9 cellular contexts compared by ENCODE assay signal in the genomic region with DNA sequence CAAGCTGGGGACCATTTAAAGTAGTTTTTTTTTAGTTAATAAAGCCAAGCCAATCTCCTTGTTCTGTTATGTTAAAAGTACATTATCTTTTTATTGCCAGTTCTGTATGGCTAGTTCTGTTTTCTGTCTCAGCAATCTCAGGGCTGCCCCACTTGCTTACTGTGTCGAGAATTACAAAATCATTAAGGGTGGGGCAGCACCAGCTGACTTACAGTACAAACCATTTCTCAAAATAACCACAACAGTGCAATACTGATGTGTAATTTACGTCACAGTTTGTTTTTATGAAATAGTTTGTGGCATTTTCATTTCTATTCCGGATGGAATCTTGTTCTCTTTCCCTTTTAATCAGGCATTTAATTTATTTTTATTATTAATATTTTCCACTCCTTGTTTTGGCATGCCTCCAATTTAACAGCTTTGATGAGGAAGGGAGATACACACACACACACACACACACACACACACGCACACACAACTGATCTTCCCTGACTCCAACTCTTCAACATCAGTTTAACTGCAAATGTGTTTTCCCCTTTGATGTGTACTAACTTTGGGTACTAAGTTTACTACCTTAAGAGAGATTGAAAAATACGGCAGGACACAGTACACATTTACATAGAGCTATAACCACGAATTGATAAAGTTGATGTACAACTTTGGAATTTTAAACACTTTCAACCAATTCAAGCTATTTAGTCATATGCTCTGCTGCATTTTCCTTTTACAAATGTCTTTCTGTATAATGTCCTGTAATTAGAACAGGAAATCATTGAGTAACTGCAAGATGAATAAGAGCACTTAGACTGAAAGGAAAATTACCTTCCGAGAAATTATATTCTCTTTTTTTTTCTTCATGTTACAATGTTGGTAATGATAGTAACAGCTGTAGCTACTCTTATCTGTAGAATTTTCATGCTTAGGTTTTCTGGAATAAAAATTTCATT.
A peak's percentile ranks its signal among the peaks of the same experiment; 100 is the strongest.
DNase-seq lines count a peak whose midpoint lies in the region; ATAC-seq, FAIRE-seq and TF ChIP-seq lines count a peak whose summit lies in the region.
"Had no signal": no experiment of that assay in that cellular context is flagged by ENCODE, and none has a peak within 500 bp of the region (broad histone marks: within the 10 kb centered on the region; RNA-seq: fewer than 3 reads in every experiment).

No MANE protein-coding gene starts in this region.

- H3K27me3 Mint-ChIP-seq in astrocyte (ENCODE audit: low read depth, unreplicated experiment) = no peaks in the 10 kb centered on the region

- no peak overlapping the region for H3K4me3 Mint-ChIP-seq in astrocyte (ENCODE audit: unreplicated experiment)
- H3K4me3 Mint-ChIP-seq in stimulated activated effector memory CD8-positive, alpha-beta T cell treated with anti-CD3 and anti-CD28 coated beads, Interleukin-12 subunit alpha, Interleukin-12 subunit beta, amount 100 ng/mL, for 72 hours = peak overlapping the region; percentile 67

- FAIRE-seq in astrocyte (lab: Jason Lieb, UNC) = no peak

- no peak for TF ChIP-seq CTCF in RWPE2 (IDR thresholded peaks at IDR 0.05; ENCODE audit: poor library complexity, severe bottlenecking)
- no peak for TF ChIP-seq CTCF in astrocyte (IDR thresholded peaks at IDR 0.05; ENCODE audit: insufficient read depth, low read depth, low read length)
- no peak for TF ChIP-seq CTCF in left lung (IDR thresholded peaks at IDR 0.05)

- H4K20me1 ChIP-seq in astrocyte (ENCODE audit: insufficient read depth, low read length) = peaks cover 8% of the 10 kb centered on the region

- ATAC-seq in HG02870 (IDR thresholded peaks at IDR 0.05; ENCODE audit: unreplicated experiment) = peak; percentile 24
- peak; percentile 86 for ATAC-seq in RWPE2 (ENCODE audit: low read depth)
- ATAC-seq in left lung = peak; percentile 89
- peak; percentile 71 for ATAC-seq in stimulated activated effector memory CD8-positive, alpha-beta T cell treated with anti-CD3 and anti-CD28 coated beads, Interleukin-12 subunit alpha, Interleukin-12 subunit beta, amount 100 ng/mL, for 72 hours

- H3K9me3 ChIP-seq in RWPE2 (ENCODE audit: severe bottlenecking) (no peaks in the 10 kb centered on the region), astrocyte (ENCODE audit: insufficient read depth, low read depth, low read length) (no peaks in the 10 kb centered on the region), left lung (no peaks in the 10 kb centered on the region)

- H3K27ac ChIP-seq in RWPE2 (ENCODE audit: poor library complexity, severe bottlenecking) (peak overlapping the region; percentile 80), astrocyte (ENCODE audit: low read depth, low read length) (peak overlapping the region; percentile 65), left lung (peak overlapping the region; percentile 88 to 94)
- H3K27ac ChIP-seq: KMS-11 had no signal

- H3K36me3 ChIP-seq in RWPE2 (ENCODE audit: low read depth) (no peaks in the 10 kb centered on the region), astrocyte (ENCODE audit: insufficient read depth, low read length) (no peaks in the 10 kb centered on the region), left lung (no peaks in the 10 kb centered on the region)

- peaks cover 21% of the 10 kb centered on the region for H3K79me2 ChIP-seq in astrocyte (ENCODE audit: insufficient read depth, low read length)

- H3K27me3 ChIP-seq in RWPE2 (ENCODE audit: insufficient read depth, poor library complexity, severe bottlenecking) = no peaks in the 10 kb centered on the region
- H3K27me3 ChIP-seq in astrocyte (ENCODE audit: insufficient read depth, low read length) = no peaks in the 10 kb centered on the region
- no peaks in the 10 kb centered on the region for H3K27me3 ChIP-seq in left lung

- peak overlapping the region; percentile 62 for H3K9ac ChIP-seq in astrocyte (ENCODE audit: low read length)
- H3K9ac ChIP-seq: KMS-11 had no signal

- H3K27ac Mint-ChIP-seq in astrocyte (ENCODE audit: unreplicated experiment) = no peak overlapping the region
- peak overlapping the region; percentile 95 for H3K27ac Mint-ChIP-seq in stimulated activated effector memory CD8-positive, alpha-beta T cell treated with anti-CD3 and anti-CD28 coated beads, Interleukin-12 subunit alpha, Interleukin-12 subunit beta, amount 100 ng/mL, for 72 hours

- H3K4me1 ChIP-seq in RWPE2 (ENCODE audit: insufficient read depth, poor library complexity, severe bottlenecking) (peaks cover 30% of the 10 kb centered on the region), astrocyte (ENCODE audit: insufficient read depth, low read length) (peaks cover 26% of the 10 kb centered on the region), left lung (peaks cover 24 to 65% of the 10 kb centered on the region in 2 donors)

- DNase-seq in GM03348 (ENCODE audit: low spot score) = peak; percentile 82
- DNase-seq in RWPE2 (ENCODE audit: low spot score) = no peak
- peak; percentile 93 for DNase-seq in astrocyte (ENCODE audit: low read depth)
- peak in 1 of 2 donors; percentile 63 for DNase-seq in left lung
- DNase-seq in stimulated activated effector memory CD8-positive, alpha-beta T cell treated with anti-CD3 and anti-CD28 coated beads, Interleukin-12 subunit alpha, Interleukin-12 subunit beta, amount 100 ng/mL, for 72 hours (ENCODE audit: low spot score in 2 of 2) = peak; percentile 17 to 72
- DNase-seq in NCI-H2196 (lab: John Stamatoyannopoulos, UW; ENCODE audit: unreplicated experiment) = no peak
- DNase-seq in COLO829 (ENCODE audit: low spot score) = no peak

- no peak overlapping the region for H2AFZ ChIP-seq in astrocyte (ENCODE audit: low read depth, low read length)

- intact Hi-C loops in left lung (cut with DNase I) = no loop called here

- H3K4me1 Mint-ChIP-seq in astrocyte (ENCODE audit: low read depth, unreplicated experiment) = peaks cover 23% of the 10 kb centered on the region
- peaks cover 72% of the 10 kb centered on the region for H3K4me1 Mint-ChIP-seq in stimulated activated effector memory CD8-positive, alpha-beta T cell treated with anti-CD3 and anti-CD28 coated beads, Interleukin-12 subunit alpha, Interleukin-12 subunit beta, amount 100 ng/mL, for 72 hours

- H3K36me3 Mint-ChIP-seq in astrocyte (ENCODE audit: low read depth, unreplicated experiment) = peaks cover 6% of the 10 kb centered on the region
- peaks cover 51% of the 10 kb centered on the region for H3K36me3 Mint-ChIP-seq in stimulated activated effector memory CD8-positive, alpha-beta T cell treated with anti-CD3 and anti-CD28 coated beads, Interleukin-12 subunit alpha, Interleukin-12 subunit beta, amount 100 ng/mL, for 72 hours

- peak overlapping the region; percentile 81 for H3K4me2 ChIP-seq in astrocyte (ENCODE audit: low read length)
- H3K4me2 ChIP-seq: KMS-11 had no signal

- no peaks in the 10 kb centered on the region for H3K9me3 Mint-ChIP-seq in astrocyte (ENCODE audit: unreplicated experiment)
- H3K9me3 Mint-ChIP-seq in stimulated activated effector memory CD8-positive, alpha-beta T cell treated with anti-CD3 and anti-CD28 coated beads, Interleukin-12 subunit alpha, Interleukin-12 subunit beta, amount 100 ng/mL, for 72 hours = no peaks in the 10 kb centered on the region

- peak overlapping the region; percentile 4 for H3K4me3 ChIP-seq in RWPE2 (ENCODE audit: severe bottlenecking)
- H3K4me3 ChIP-seq in astrocyte (ENCODE audit: insufficient read depth, low read depth, low read length) = peak overlapping the region; percentile 37
- H3K4me3 ChIP-seq in left lung = peak overlapping the region in 1 of 2 donors; percentile 5

Comparison
In these comparisons a context has a peak if more than half of its experiments do, and no peak if none do; other contexts are left out.
1. DNase-seq: peak in GM03348 (single experiment), astrocyte (single experiment) and stimulated activated effector memory CD8-positive, alpha-beta T cell treated with anti-CD3 and anti-CD28 coated beads, Interleukin-12 subunit alpha, Interleukin-12 subunit beta, amount 100 ng/mL, for 72 hours (2 of 2); none in RWPE2 (single experiment), NCI-H2196 (single experiment) and COLO829 (single experiment).
2. ATAC-seq: peak in every context shown above with its lines; median percentile 89 in left lung; 86 in RWPE2; 71 in stimulated activated effector memory CD8-positive, alpha-beta T cell treated with anti-CD3 and anti-CD28 coated beads, Interleukin-12 subunit alpha, Interleukin-12 subunit beta, amount 100 ng/mL, for 72 hours; 24 in HG02870.
3. Peak in every context shown above with its lines, with median percentiles within 50 percentile points of each other: H3K27ac ChIP-seq.